Comparison of ENCODE assay signal across 21 cellular contexts in genomic region chr16:84948855-84949610, GRCh38.
A peak's percentile ranks its signal among the peaks of the same experiment; 100 is the strongest.
DNase-seq lines count a peak whose midpoint lies in the region; ATAC-seq, FAIRE-seq and TF ChIP-seq lines count a peak whose summit lies in the region.
"Had no signal": no experiment of that assay in that cellular context is flagged by ENCODE, and none has a peak within 500 bp of the region (broad histone marks: within the 10 kb centered on the region; RNA-seq: fewer than 3 reads in every experiment).

No MANE protein-coding gene starts in this region.

- H3K4me1 Mint-ChIP-seq in activated CD8-positive, alpha-beta T cell treated with anti-CD3 and anti-CD28 coated beads for 36 hours (ENCODE audit: low read depth), result peaks cover 2% of the 10 kb centered on the region
- H3K4me1 Mint-ChIP-seq: GM23338 had no signal

- H3K4me2 ChIP-seq in GM12878 (ENCODE audit: control insufficient read depth, insufficient read depth) (no peak overlapping the region), HepG2 (ENCODE audit: low read depth, low read length) (peak overlapping the region; percentile 74)
- H3K4me2 ChIP-seq: GM23338 had no signal

- TF ChIP-seq POLR2A in GM12878 (IDR thresholded peaks at IDR 0.05; ENCODE audit: low read depth, low read length) (no peak), HepG2 (IDR thresholded peaks at IDR 0.05; ENCODE audit: insufficient read depth in 1 of 2, low read depth in 2 of 2, low read length in 2 of 2) (no peak), adrenal gland (IDR thresholded peaks at IDR 0.05) (no peak)

- peaks cover 3% of the 10 kb centered on the region for H3K27me3 Mint-ChIP-seq in activated CD8-positive, alpha-beta T cell treated with anti-CD3 and anti-CD28 coated beads for 36 hours

- in situ Hi-C loops in GM12878 (cut with MboI), result no loop called here
- in situ Hi-C loops in HepG2 (cut with HindIII; ENCODE audit: extremely low pct_ligation_motif_present, low pct_unique_long_range_greater_than_20kb), result no loop called here

- WGBS in GM12878 (ENCODE audit: insufficient coverage, insufficient replicate concordance, low lambda C conversion rate, missing lambda C conversion rate), result 13% methylated on average over 10 of the region's 10 CpGs
- WGBS in HepG2 (ENCODE audit: low lambda C conversion rate), result 3% methylated on average over 10 of the region's 10 CpGs
- 71 to 77% (median 72%) methylated on average over 9 to 10 of the region's 10 CpGs for WGBS in adrenal gland, 4 donors

- SMC1A ChIA-PET in GM12878 (lab: Charles Lee; ENCODE audit: uncharacterized antibody, unreplicated experiment), result interaction anchor here (6.8 kb wide), 1 partner anchor 195 kb away, joined by 91 read pairs; no protein-coding TSS in a partner anchor

- intact Hi-C loops in GM12878 (cut with micrococcal nuclease; ENCODE audit: unreplicated experiment) (no loop called here), HepG2 (cut with micrococcal nuclease; ENCODE audit: unreplicated experiment) (no loop called here), adrenal gland (cut with DNase I) (no loop called here)
- intact Hi-C loops in activated CD8-positive, alpha-beta T cell treated with anti-CD3 and anti-CD28 coated beads for 36 hours (cut with micrococcal nuclease), result no loop called here

- no peak for TF ChIP-seq CTCF in HEK293 (tag by site-specific recombination; IDR thresholded peaks at IDR 0.05)
- no peak for TF ChIP-seq CTCF in GM12878 (IDR thresholded peaks at IDR 0.05 in 2 of 3, conservative IDR thresholded peaks at IDR 0.05 in 1 of 3; ENCODE audit: control insufficient read depth in 2 of 3, extremely low read depth in 1 of 3, insufficient read depth in 1 of 3, low read depth in 3 of 3, low read length in 3 of 3)
- TF ChIP-seq CTCF in HepG2 (CRISPR knock-in tag; IDR thresholded peaks at IDR 0.05), result no peak
- TF ChIP-seq CTCF in adrenal gland (IDR thresholded peaks at IDR 0.05), result no peak
- TF ChIP-seq CTCF in activated CD8-positive, alpha-beta T cell treated with anti-CD3 and anti-CD28 coated beads for 36 hours (IDR thresholded peaks at IDR 0.05), result no peak

- no peaks in the 10 kb centered on the region for H3K9me3 ChIP-seq in HEK293 (ENCODE audit: control insufficient read depth, insufficient read depth, low read depth, low read length)
- H3K9me3 ChIP-seq in GM12878 (replicated peaks; ENCODE audit: control insufficient read depth, insufficient read depth, low read length), result no peaks in the 10 kb centered on the region; the same call in 2 of the 3 replicates
- H3K9me3 ChIP-seq in HepG2 (ENCODE audit: low read length), result no peaks in the 10 kb centered on the region
- H3K9me3 ChIP-seq in adrenal gland (replicated peaks in 1 of 3), result no peaks in the 10 kb centered on the region

- no peak for TF ChIP-seq EP300 in GM12878 (IDR thresholded peaks at IDR 0.05; ENCODE audit: borderline replicate concordance in 1 of 2, control insufficient read depth in 1 of 2, low read depth in 2 of 2, low read length in 2 of 2)
- no peak for TF ChIP-seq EP300 in HepG2 (IDR thresholded peaks at IDR 0.05; ENCODE audit: low read depth in 2 of 2, low read length in 2 of 2)
- no peak for TF ChIP-seq EP300 in HepG2 (CRISPR knock-in tag; IDR thresholded peaks at IDR 0.05; ENCODE audit: borderline replicate concordance)

- H3K9ac ChIP-seq in GM12878 (ENCODE audit: control insufficient read depth, insufficient read depth, low read length), result no peak overlapping the region
- peak overlapping the region; percentile 27 for H3K9ac ChIP-seq in HepG2 (ENCODE audit: insufficient read depth, low read depth, low read length)
- peak overlapping the region; percentile 17 for H3K9ac ChIP-seq in rectal smooth muscle tissue (ENCODE audit: low read length)

- no peak overlapping the region for H3K4me3 Mint-ChIP-seq in activated CD8-positive, alpha-beta T cell treated with anti-CD3 and anti-CD28 coated beads for 36 hours
- H3K4me3 Mint-ChIP-seq: CD14-positive monocyte, GM23338 had no signal

- DNase-seq in GM12878 (ENCODE audit: low read depth, low spot score) (no peak), HepG2 (ENCODE audit: low spot score) (no peak), adrenal gland (no peak)
- no peak for DNase-seq in stimulated activated CD4-positive, alpha-beta T cell treated with anti-CD3 and anti-CD28 coated beads, Interleukin-4, amount 100 ng/mL, for 24 hours
- no peak for DNase-seq in activated CD8-positive, alpha-beta T cell treated with anti-CD3 and anti-CD28 coated beads for 36 hours
- DNase-seq: ACHN, COR-L47, DMS 273 treated with DMSO at 0.1 percent for 48 hours, GDM1, Karpas-422, NCI-H1092 treated with DMSO at 0.1 percent for 48 hours, NCI-H2081 treated with DMSO at 0.1 percent for 48 hours, NCI-H748 treated with DMSO at 0.1 percent for 48 hours, OCI-M1, Right ventricle myocardium superior had no signal

- POLR2A ChIA-PET in HEK293 (lab: Yijun Ruan, JAX) (no interaction called here), GM12878 (lab: Charles Lee) (no interaction called here), HepG2 (lab: Yijun Ruan, JAX) (no interaction called here)
- POLR2A ChIA-PET in activated CD8-positive, alpha-beta T cell treated with anti-CD3 and anti-CD28 coated beads for 36 hours (lab: Charles Lee), result no interaction called here

- H3K4me3 ChIP-seq in HEK293 (ENCODE audit: low read depth, low read length) (no peak overlapping the region), GM12878 (no peak overlapping the region), HepG2 (replicated peaks in 1 of 3; ENCODE audit: insufficient read depth in 1 of 3, low read depth in 2 of 3, low read length in 3 of 3) (peak overlapping the region; percentile 13 to 65 (median 30); a peak in 4 of 6 replicates), rectal smooth muscle tissue (ENCODE audit: low read length) (no peak overlapping the region), adrenal gland (no peak overlapping the region)
- H3K4me3 ChIP-seq: GM23338, SK-N-MC had no signal

- H3K36me3 ChIP-seq in HEK293 (ENCODE audit: control insufficient read depth in 2 of 2, insufficient read depth in 1 of 2, low read length in 2 of 2) (no peaks in the 10 kb centered on the region), GM12878 (ENCODE audit: control insufficient read depth in 2 of 2, insufficient read depth in 2 of 2, low read length in 1 of 2) (no peaks in the 10 kb centered on the region), HepG2 (replicated peaks in 1 of 2; ENCODE audit: control insufficient read depth in 1 of 2, insufficient read depth in 2 of 2, low read length in 2 of 2) (no peaks in the 10 kb centered on the region), rectal smooth muscle tissue (ENCODE audit: control insufficient read depth, insufficient read depth, low read length) (no peaks in the 10 kb centered on the region), adrenal gland (replicated peaks in 1 of 2) (no peaks in the 10 kb centered on the region)

- no peaks in the 10 kb centered on the region for H3K36me3 Mint-ChIP-seq in activated CD8-positive, alpha-beta T cell treated with anti-CD3 and anti-CD28 coated beads for 36 hours (ENCODE audit: low read depth)

- FAIRE-seq in GM12878 (lab: Jason Lieb, UNC) (peak; percentile 81), HepG2 (lab: Jason Lieb, UNC) (peak; percentile 68)

- no TSS peak for BruUV-seq in GM12878 (replicated peaks; lab: Mats Ljungman, UMichigan)
- BruUV-seq in HepG2 (replicated peaks; lab: Mats Ljungman, UMichigan), result no TSS peak

- CTCF ChIA-PET in HEK293 (lab: Yijun Ruan, JAX) (interaction anchor here (1.0 kb wide), 1 partner anchor 326 kb away, joined by 5 read pairs; no protein-coding TSS in a partner anchor), GM12878 (lab: Yijun Ruan, JAX) (interaction anchor here (1.0 to 7.4 kb wide), 3 partner anchors 20 to 193 kb away, joined by 5 to 170 read pairs (median 88); no protein-coding TSS in a partner anchor), HepG2 (lab: Yijun Ruan, JAX; ENCODE audit: low intra/inter-chr PET ratio, low total read pairs) (interaction anchor here (4.5 kb wide), 1 partner anchor 24 kb away, joined by 57 read pairs; no protein-coding TSS in a partner anchor)
- CTCF ChIA-PET in activated CD8-positive, alpha-beta T cell treated with anti-CD3 and anti-CD28 coated beads for 36 hours (lab: Charles Lee), result interaction anchor here (1.1 to 6.9 kb wide), 2 partner anchors 21 to 192 kb away, joined by 3 to 76 read pairs; no protein-coding TSS in a partner anchor

- no peaks in the 10 kb centered on the region; a peak in 1 of 4 replicates for H3K27me3 ChIP-seq in GM12878 (replicated peaks in 1 of 2; ENCODE audit: control insufficient read depth in 2 of 2, insufficient read depth in 2 of 2, low read length in 1 of 2)
- no peaks in the 10 kb centered on the region; a peak in 1 of 5 replicates for H3K27me3 ChIP-seq in HepG2 (ENCODE audit: control insufficient read depth in 1 of 2, insufficient read depth in 2 of 2, low read length in 2 of 2)
- H3K27me3 ChIP-seq in rectal smooth muscle tissue (ENCODE audit: control insufficient read depth, insufficient read depth, low read length), result no peaks in the 10 kb centered on the region
- H3K27me3 ChIP-seq in adrenal gland, result no peaks in the 10 kb centered on the region

- no peak overlapping the region for H3K27ac Mint-ChIP-seq in activated CD8-positive, alpha-beta T cell treated with anti-CD3 and anti-CD28 coated beads for 36 hours
- H3K27ac Mint-ChIP-seq: CD14-positive monocyte, GM23338 had no signal

- H3K27ac ChIP-seq in HEK293 (ENCODE audit: extremely low read depth, low read depth, low read length) (no peak overlapping the region), GM12878 (ENCODE audit: control insufficient read depth, insufficient read depth) (no peak overlapping the region), HepG2 (ENCODE audit: extremely low read length, insufficient read depth, low read length) (no peak overlapping the region), rectal smooth muscle tissue (ENCODE audit: low read depth, low read length) (no peak overlapping the region), adrenal gland (no peak overlapping the region)
- H3K27ac ChIP-seq: SK-N-MC had no signal

- H2AFZ ChIP-seq in GM12878 (ENCODE audit: control insufficient read depth, low read depth, low read length), result no peak overlapping the region
- no peak overlapping the region for H2AFZ ChIP-seq in HepG2 (ENCODE audit: low read length)
- H2AFZ ChIP-seq: GM23338 had no signal

- H3K4me1 ChIP-seq in HEK293 (ENCODE audit: control insufficient read depth, insufficient read depth, low read length) (no peaks in the 10 kb centered on the region), GM12878 (ENCODE audit: control insufficient read depth, insufficient read depth, low read length) (peaks cover 4% of the 10 kb centered on the region; the same call in 1 of the 2 replicates), HepG2 (ENCODE audit: insufficient read depth, low read length) (peaks cover 57% of the 10 kb centered on the region), rectal smooth muscle tissue (ENCODE audit: control insufficient read depth, insufficient read depth, low read length) (peaks cover 23% of the 10 kb centered on the region), adrenal gland (replicated peaks in 1 of 2) (peaks cover 13 to 25% of the 10 kb centered on the region in 2 donors)

- no peaks in the 10 kb centered on the region for H3K9me3 Mint-ChIP-seq in activated CD8-positive, alpha-beta T cell treated with anti-CD3 and anti-CD28 coated beads for 36 hours
- H3K9me3 Mint-ChIP-seq: GM23338 had no signal

- no peaks in the 10 kb centered on the region for H4K20me1 ChIP-seq in GM12878 (ENCODE audit: control insufficient read depth, insufficient read depth)
- H4K20me1 ChIP-seq in HepG2 (ENCODE audit: insufficient read depth, low read length), result no peaks in the 10 kb centered on the region

- ATAC-seq in GM12878, result no peak
- ATAC-seq in HepG2, result no peak
- no peak for ATAC-seq in GM18870 (IDR thresholded peaks at IDR 0.05; ENCODE audit: unreplicated experiment)
- ATAC-seq in activated CD8-positive, alpha-beta T cell treated with anti-CD3 and anti-CD28 coated beads for 36 hours, result no peak
- ATAC-seq: GM23338 had no signal

- RAD21 ChIA-PET in GM12878 (lab: Charles Lee; ENCODE audit: unreplicated experiment), result interaction anchor here (6.3 kb wide), 1 partner anchor 195 kb away, joined by 72 read pairs; no protein-coding TSS in a partner anchor

- TF ChIP-seq RAD21 in GM12878 (IDR thresholded peaks at IDR 0.05; ENCODE audit: insufficient read depth, low read depth, low read length) (no peak), HepG2 (CRISPR knock-in tag; IDR thresholded peaks at IDR 0.05) (no peak)

- H3K79me2 ChIP-seq in GM12878 (ENCODE audit: control insufficient read depth, insufficient read depth, low read length) (no peaks in the 10 kb centered on the region), HepG2 (ENCODE audit: insufficient read depth, low read length) (no peaks in the 10 kb centered on the region)

Comparison
In these comparisons a context has a peak if more than half of its experiments do, and no peak if none do; other contexts are left out.
1. H3K4me3 ChIP-seq: peak in HepG2 (3 of 3); none in HEK293 (single experiment), GM12878 (single experiment), rectal smooth muscle tissue (single experiment) and adrenal gland (0 of 4).